In genomic region chr22:31272522-31273446, GRCh38 we compare ENCODE assay signal across 7 cellular contexts.
DNase-seq lines count a peak whose midpoint lies in the region; TF ChIP-seq lines count a peak whose summit lies in the region.

No MANE protein-coding gene starts in this region.

- no peaks in the 10 kb centered on the region for H3K9me2 ChIP-seq in SU-DHL-6 (replicated peaks; ENCODE audit: insufficient read depth, low read length)

- no peaks in the 10 kb centered on the region for H3F3A ChIP-seq in SU-DHL-6 (ENCODE audit: insufficient read depth)

- H3K36me3 ChIP-seq in SU-DHL-6 (ENCODE audit: low read length) (no peaks in the 10 kb centered on the region), brain microvascular endothelial cell (replicated peaks) (peaks cover 48% of the 10 kb centered on the region)

- H3K27ac ChIP-seq in SU-DHL-6 (ENCODE audit: low read depth, low read length), result no peak overlapping the region
- no peak overlapping the region for H3K27ac ChIP-seq in brain microvascular endothelial cell

- H3K9ac ChIP-seq in SU-DHL-6 (ENCODE audit: low read length), result no peak overlapping the region

- H2AFZ ChIP-seq in SU-DHL-6 (ENCODE audit: low read depth, low read length, severe bottlenecking), result no peak overlapping the region

- DNase-seq in GM03348 (ENCODE audit: low spot score) (peak; percentile 80), Kasumi-1 (lab: John Stamatoyannopoulos, UW) (peak; percentile 59 to 69), brain microvascular endothelial cell (peak; percentile 50), iPS-NIHi11 (ENCODE audit: low spot score) (peak; percentile 74), NCI-H187 treated with DMSO at 0.1 percent for 48 hours (lab: John Stamatoyannopoulos, UW) (no peak)
- peak; percentile 31 for DNase-seq in stimulated activated CD4-positive, alpha-beta T cell treated with anti-CD3 and anti-CD28 coated beads, Interleukin-2, amount 100 ng/mL, for 4 hours (ENCODE audit: low read depth)

- TF ChIP-seq CTCF in SU-DHL-6 (IDR thresholded peaks at IDR 0.05; ENCODE audit: insufficient read depth, low read length, poor library complexity, severe bottlenecking) (peak; percentile 55), brain microvascular endothelial cell (IDR thresholded peaks at IDR 0.05; ENCODE audit: low read depth, low read length, missing control alignments) (peak; percentile 83)

- H3K27me3 ChIP-seq in SU-DHL-6 (ENCODE audit: low read length) (no peaks in the 10 kb centered on the region), brain microvascular endothelial cell (replicated peaks) (no peaks in the 10 kb centered on the region)

- H3K4me2 ChIP-seq in SU-DHL-6 (ENCODE audit: low read depth, low read length, poor library complexity, severe bottlenecking), result no peak overlapping the region

- no peaks in the 10 kb centered on the region for H3K79me2 ChIP-seq in SU-DHL-6 (ENCODE audit: insufficient read depth, low read length)

- no peaks in the 10 kb centered on the region for H4K20me1 ChIP-seq in SU-DHL-6 (ENCODE audit: low read depth, low read length)

- in situ Hi-C loops in brain microvascular endothelial cell (cut with HindIII; ENCODE audit: low pct_ligation_motif_present, low sequenced_read_pairs), result no loop called here

- H3K4me3 ChIP-seq in SU-DHL-6 (ENCODE audit: insufficient read depth, low read length, poor library complexity, severe bottlenecking) (no peak overlapping the region), brain microvascular endothelial cell (ENCODE audit: low read depth, low read length) (no peak overlapping the region)

- H3K9me3 ChIP-seq in SU-DHL-6 (ENCODE audit: insufficient read depth, low read length), result no peaks in the 10 kb centered on the region
